In genomic region chr5:158116965-158117364, GRCh38 we compare ENCODE assay signal across 15 cellular contexts.
"Had no signal": no experiment of that assay in that cellular context is flagged by ENCODE, and none has a peak within 500 bp of the region (broad histone marks: within the 10 kb centered on the region; RNA-seq: fewer than 3 reads in every experiment).

No MANE protein-coding gene starts in this region.

- DNase-seq: activated CD4-positive, alpha-beta T cell treated with anti-CD3 and anti-CD28 coated beads, Interleukin-2, amount 10 ng/mL, durations not matched to agents 24 days and 14 days; aorta; brain microvascular endothelial cell; heart right ventricle; immature natural killer cell; left cardiac atrium; sigmoid colon had no signal

- H3K4me1 ChIP-seq: gastroesophageal sphincter, tibial artery had no signal

- H3K36me3 ChIP-seq: brain microvascular endothelial cell, gastroesophageal sphincter, heart right ventricle, sigmoid colon, tibial artery had no signal

- H3K4me1 Mint-ChIP-seq: activated CD4-positive, alpha-beta T cell treated with anti-CD3 and anti-CD28 coated beads, Interleukin-2, amount 10 ng/mL, durations not matched to agents 24 days and 14 days; central memory CD8-positive, alpha-beta T cell; immature natural killer cell had no signal

- H3K4me3 Mint-ChIP-seq: activated CD4-positive, alpha-beta T cell treated with anti-CD3 and anti-CD28 coated beads, Interleukin-2, amount 10 ng/mL, durations not matched to agents 24 days and 14 days; activated T-helper 1 cell treated with anti-CD3 and anti-CD28 coated beads, Interleukin-12 subunit alpha, Interleukin-12 subunit beta, Interleukin-2, Interleukin-4 antibody, amounts not matched to agents 30 ng/mL and 10 ng/mL and 1 ng/mL, durations not matched to agents 14 hours and 24 hours and 36 hours; central memory CD8-positive, alpha-beta T cell; immature natural killer cell; nephron; T-helper 2 cell treated with Interferon-gamma antibody and Interleukin-4, amounts not matched to agents 5 μg/mL and 100 μg/mL, for 36 hours; WTC11 had no signal

- H3K9me3 ChIP-seq: gastroesophageal sphincter, heart right ventricle, sigmoid colon, tibial artery had no signal

- H3K36me3 Mint-ChIP-seq: immature natural killer cell, WTC11 had no signal

- H3K27me3 ChIP-seq: brain microvascular endothelial cell, tibial artery had no signal

- H3K27ac Mint-ChIP-seq: activated CD4-positive, alpha-beta T cell treated with anti-CD3 and anti-CD28 coated beads, Interleukin-2, amount 10 ng/mL, durations not matched to agents 24 days and 14 days; activated T-helper 1 cell treated with anti-CD3 and anti-CD28 coated beads, Interleukin-12 subunit alpha, Interleukin-12 subunit beta, Interleukin-2, Interleukin-4 antibody, amounts not matched to agents 30 ng/mL and 10 ng/mL and 1 ng/mL, durations not matched to agents 14 hours and 24 hours and 36 hours; immature natural killer cell; nephron; T-helper 2 cell treated with Interferon-gamma antibody and Interleukin-4, amounts not matched to agents 5 μg/mL and 100 μg/mL, for 36 hours; WTC11 had no signal

- H3K27ac ChIP-seq: brain microvascular endothelial cell, coronary artery, gastroesophageal sphincter, heart right ventricle, sigmoid colon, tibial artery had no signal

- H3K4me3 ChIP-seq: coronary artery, gastroesophageal sphincter, heart right ventricle, sigmoid colon, tibial artery had no signal

- H3K9me3 Mint-ChIP-seq: activated CD4-positive, alpha-beta T cell treated with anti-CD3 and anti-CD28 coated beads, Interleukin-2, amount 10 ng/mL, durations not matched to agents 24 days and 14 days; activated T-helper 1 cell treated with anti-CD3 and anti-CD28 coated beads, Interleukin-12 subunit alpha, Interleukin-12 subunit beta, Interleukin-2, Interleukin-4 antibody, amounts not matched to agents 30 ng/mL and 10 ng/mL and 1 ng/mL, durations not matched to agents 14 hours and 24 hours and 36 hours; central memory CD8-positive, alpha-beta T cell; immature natural killer cell; nephron; T-helper 2 cell treated with Interferon-gamma antibody and Interleukin-4, amounts not matched to agents 5 μg/mL and 100 μg/mL, for 36 hours; WTC11 had no signal

- ATAC-seq: left cardiac atrium, WTC11 had no signal
